In genomic region chr2:219571311-219572236, GRCh38 we compare ENCODE assay signal across 8 cellular contexts. TPM values are rescaled to one million over a fixed set of nuclear protein-coding genes. Genes with fewer than 3 reads are reported as not detected.
DNase-seq lines count a peak whose midpoint lies in the region; ATAC-seq, FAIRE-seq and TF ChIP-seq lines count a peak whose summit lies in the region.

Gene OBSL1, minus strand, starts transcription at chr2:219571539. Its CDS starts 307 bp downstream, at chr2:219571232.

- H3K4me2 ChIP-seq in BLaER1 (peak within 1 kb of the TSS; percentile 92), smooth muscle cell (peak within 1 kb of the TSS; percentile 95)

- H3K4me1 ChIP-seq in BLaER1 (peaks cover 39% of the 10 kb centered on the region), smooth muscle cell (ENCODE audit: low read depth) (peaks cover 14% of the 10 kb centered on the region)

- WGBS in smooth muscle cell (ENCODE audit: low lambda C conversion rate): 3% methylated on average over 29 of the region's 42 CpGs

- H4K20me1 ChIP-seq in BLaER1: peaks cover 40% of the 10 kb centered on the region
- peaks cover 9% of the 10 kb centered on the region for H4K20me1 ChIP-seq in smooth muscle cell (ENCODE audit: low read depth)

- TF ChIP-seq CTCF in kidney epithelial cell (IDR thresholded peaks at IDR 0.05; ENCODE audit: insufficient read depth, low read length, poor library complexity, severe bottlenecking) (no peak), smooth muscle cell (IDR thresholded peaks at IDR 0.05; ENCODE audit: borderline replicate concordance, insufficient read depth, poor library complexity, severe bottlenecking) (no peak), D721Med (IDR thresholded peaks at IDR 0.05; ENCODE audit: insufficient read depth, missing control alignments) (no peak)

- H3K9ac ChIP-seq in BLaER1: peak within 1 kb of the TSS; percentile 88
- H3K9ac ChIP-seq in smooth muscle cell (ENCODE audit: low read depth): peak within 1 kb of the TSS; percentile 47

- H3K27ac ChIP-seq in BLaER1 (peak within 1 kb of the TSS; percentile 89), smooth muscle cell (ENCODE audit: low read depth) (peak within 1 kb of the TSS; percentile 59)

- no peaks in the 10 kb centered on the region for H3F3A ChIP-seq in smooth muscle cell (ENCODE audit: low read depth)

- H3K79me2 ChIP-seq in smooth muscle cell (ENCODE audit: low read depth): peaks cover 12% of the 10 kb centered on the region

- no peak for ATAC-seq in GM21423 (IDR thresholded peaks at IDR 0.05; ENCODE audit: unreplicated experiment)

- peak; percentile 81 for DNase-seq in HTR-8/SVneo (ENCODE audit: insufficient read length, low spot score)
- peak; percentile 39 for DNase-seq in dedifferentiated amniotic fluid mesenchymal stem cell (ENCODE audit: extremely low spot score)
- no peak for DNase-seq in kidney epithelial cell (ENCODE audit: low read depth)
- DNase-seq in smooth muscle cell (lab: John Stamatoyannopoulos, UW; ENCODE audit: unreplicated experiment): peak; percentile 40
- DNase-seq in D721Med (ENCODE audit: insufficient read length, low spot score): no peak

- H3K27me3 ChIP-seq in BLaER1 (no peaks in the 10 kb centered on the region), kidney epithelial cell (ENCODE audit: control insufficient read depth, insufficient read depth, low read length) (no peaks in the 10 kb centered on the region), smooth muscle cell (ENCODE audit: low read depth) (no peaks in the 10 kb centered on the region)

- H3K4me3 ChIP-seq in BLaER1 (peak within 1 kb of the TSS; percentile 88), kidney epithelial cell (ENCODE audit: low read depth, low read length) (peak within 1 kb of the TSS; percentile 73), smooth muscle cell (peak within 1 kb of the TSS; percentile 75)

- peaks cover 16% of the 10 kb centered on the region for H3K36me3 ChIP-seq in BLaER1
- H3K36me3 ChIP-seq in kidney epithelial cell (ENCODE audit: control insufficient read depth, insufficient read depth, low read length): no peaks in the 10 kb centered on the region
- H3K36me3 ChIP-seq in smooth muscle cell (ENCODE audit: low read depth): no peaks in the 10 kb centered on the region

- H3K9me3 ChIP-seq in BLaER1 (no peaks in the 10 kb centered on the region), smooth muscle cell (replicated peaks; ENCODE audit: low read depth) (no peaks in the 10 kb centered on the region)

- peak within 1 kb of the TSS; percentile 35 for H2AFZ ChIP-seq in smooth muscle cell (ENCODE audit: low read depth)

- peak; percentile 89 for FAIRE-seq in HTR-8/SVneo (lab: Jason Lieb, UNC)
- no peak for FAIRE-seq in D721Med (lab: Jason Lieb, UNC)

TF ChIP-seq in PFSK-1, 5 proteins besides CTCF, POLR2A, EP300 and RAD21:
- TF ChIP-seq POLR2AphosphoS5 (IDR thresholded peaks at IDR 0.05; ENCODE audit: low read depth, low read length): peak; percentile 57; the same call in 1 of the 2 replicates
- no peak for TF ChIP-seq FOXP2 (optimal IDR thresholded peaks at IDR 0.05; ENCODE audit: borderline replicate concordance, extremely low read depth, extremely low read length, insufficient read depth)

RNA-seq across cellular contexts. Expression of gene OBSL1, which starts in this region (rescaled TPM):
- polyA plus RNA-seq in PFSK-1 (2012; ENCODE audit: insufficient read length, low read depth): 42.5 TPM
- total RNA-seq in kidney epithelial cell (39.8 and 41.0 TPM in 2 replicates), smooth muscle cell (47.1 and 71.9 TPM in 2 replicates)
- 51.1 and 67.9 TPM in 2 replicates for polyA plus RNA-seq in smooth muscle cell

Comparison
In these comparisons a context has a peak if more than half of its experiments do, and no peak if none do; other contexts are left out.
1. DNase-seq: peak in HTR-8/SVneo (single experiment), dedifferentiated amniotic fluid mesenchymal stem cell (single experiment) and smooth muscle cell (single experiment); none in kidney epithelial cell (single experiment) and D721Med (single experiment).
2. Peak in every context shown above with its lines, with median percentiles within 50 percentile points of each other: H3K4me3 ChIP-seq.